38 cellular contexts compared by ENCODE assay signal in genomic region chr16:66431760-66432159, GRCh38. TPM values are rescaled to one million over a fixed set of nuclear protein-coding genes. Genes with fewer than 3 reads are reported as not detected.
"Had no signal": no experiment of that assay in that cellular context is flagged by ENCODE, and none has a peak within 500 bp of the region (broad histone marks: within the 10 kb centered on the region; RNA-seq: fewer than 3 reads in every experiment).

No MANE protein-coding gene starts in this region.

- DNase-seq: activated B cell treated with CpG ODN at 0.5 μM for 24 hours; activated CD4-positive, alpha-beta memory T cell treated with anti-CD3 and anti-CD28 coated beads for 36 hours; activated CD4-positive, alpha-beta T cell treated with anti-CD3 and anti-CD28 coated beads for 4 hours; activated CD4-positive, alpha-beta T cell treated with anti-CD3 and anti-CD28 coated beads, Interleukin-2, amount 10 ng/mL, durations not matched to agents 24 days and 14 days; activated CD4-positive, alpha-beta T cell treated with anti-CD3 and anti-CD28 coated beads, Interleukin-2, amount 50 U/mL, for 1 hour; activated CD4-positive, alpha-beta T cell treated with anti-CD3 and anti-CD28 coated beads, Interleukin-2, amount 50 U/mL, for 4 hours; activated CD4-positive, CD25-positive, alpha-beta regulatory T cell treated with anti-CD3 and anti-CD28 coated beads, Interleukin-2, amount 50 U/mL, for 72 hours; activated CD8-positive, alpha-beta memory T cell treated with anti-CD3 and anti-CD28 coated beads, Interleukin-2, amount 50 U/mL, for 4 hours; activated CD8-positive, alpha-beta T cell treated with anti-CD3 and anti-CD28 coated beads for 36 hours; activated effector memory CD4-positive, alpha-beta T cell treated with anti-CD3 and anti-CD28 coated beads, Interleukin-2, amount 50 U/mL, for 16 hours; activated gamma-delta T cell treated with Interleukin-2 at 50 U/mL for 16 hours; activated naive CD4-positive, alpha-beta T cell; activated naive CD4-positive, alpha-beta T cell treated with anti-CD3 and anti-CD28 coated beads for 36 hours; activated naive CD4-positive, alpha-beta T cell treated with anti-CD3 and anti-CD28 coated beads, Interleukin-2, amount 50 U/mL, for 16 hours; activated naive CD8-positive, alpha-beta T cell treated with anti-CD3 and anti-CD28 coated beads for 36 hours; activated T-cell treated with anti-CD3 and anti-CD28 coated beads for 4 hours; activated T-cell treated with anti-CD3 and anti-CD28 coated beads, Interleukin-2, amount 50 U/mL, for 1 hour; activated T-cell treated with anti-CD3 and anti-CD28 coated beads, Interleukin-2, amount 50 U/mL, for 4 hours; activated T-cell treated with anti-CD3 and anti-CD28 coated beads, Interleukin-2, amount 50 U/mL, for 72 hours; amniotic stem cell; aorta; body of pancreas; brain microvascular endothelial cell; central memory CD4-positive, alpha-beta T cell; T-helper 1 cell; T-helper 2 cell; T-helper 9 cell had no signal

- H3K36me3 Mint-ChIP-seq: activated CD4-positive, alpha-beta memory T cell treated with anti-CD3 and anti-CD28 coated beads for 36 hours; activated naive CD4-positive, alpha-beta T cell treated with anti-CD3 and anti-CD28 coated beads, Interleukin-2, amount 50 U/mL, for 72 hours; activated naive CD8-positive, alpha-beta T cell treated with anti-CD3 and anti-CD28 coated beads for 36 hours had no signal

- ATAC-seq: activated CD8-positive, alpha-beta T cell treated with anti-CD3 and anti-CD28 coated beads for 36 hours; activated naive CD4-positive, alpha-beta T cell treated with anti-CD3 and anti-CD28 coated beads, Interleukin-2, amount 50 U/mL, for 72 hours; activated T-cell treated with anti-CD3 and anti-CD28 coated beads, Interleukin-2, amount 50 U/mL, for 4 hours; activated T-cell treated with anti-CD3 and anti-CD28 coated beads, Interleukin-2, amount 50 U/mL, for 72 hours; activated T-helper 17 cell treated with anti-CD3 and anti-CD28 coated beads, Interleukin-2, amount 50 U/mL, for 72 hours; body of pancreas had no signal

- H3K4me1 Mint-ChIP-seq: activated CD4-positive, alpha-beta T cell treated with anti-CD3 and anti-CD28 coated beads, Interleukin-2, amount 10 ng/mL, durations not matched to agents 24 days and 14 days; activated naive CD8-positive, alpha-beta T cell treated with anti-CD3 and anti-CD28 coated beads for 36 hours; activated T-helper 17 cell treated with anti-CD3 and anti-CD28 coated beads, Interleukin-2, amount 50 U/mL, for 72 hours had no signal

- H3K27ac Mint-ChIP-seq: activated B cell treated with CpG ODN at 0.5 μM for 24 hours; activated CD4-positive, alpha-beta memory T cell treated with anti-CD3 and anti-CD28 coated beads for 36 hours; activated CD4-positive, alpha-beta T cell treated with anti-CD3 and anti-CD28 coated beads, Interleukin-2, amount 10 ng/mL, durations not matched to agents 24 days and 14 days; activated CD8-positive, alpha-beta T cell treated with anti-CD3 and anti-CD28 coated beads for 36 hours; activated naive CD4-positive, alpha-beta T cell treated with anti-CD3 and anti-CD28 coated beads for 36 hours; activated naive CD4-positive, alpha-beta T cell treated with anti-CD3 and anti-CD28 coated beads, Interleukin-2, amount 50 U/mL, for 72 hours; activated naive CD8-positive, alpha-beta T cell treated with anti-CD3 and anti-CD28 coated beads for 36 hours; activated T-cell treated with anti-CD3 and anti-CD28 coated beads, Interleukin-2, amount 50 U/mL, for 72 hours; activated T-helper 1 cell treated with anti-CD3 and anti-CD28 coated beads, Interleukin-12 subunit alpha, Interleukin-12 subunit beta, Interleukin-2, Interleukin-4 antibody, amounts not matched to agents 30 ng/mL and 10 ng/mL and 1 ng/mL, durations not matched to agents 14 hours and 24 hours and 36 hours; activated T-helper 17 cell treated with anti-CD3 and anti-CD28 coated beads, Interleukin-2, amount 50 U/mL, for 72 hours; T-helper 1 cell treated with Interleukin-12 subunit alpha and Interleukin-12 subunit beta and Interleukin-4 antibody, amounts not matched to agents 30 μg/mL and 1 μg/mL, for 36 hours; T-helper 2 cell treated with Interferon-gamma antibody and Interleukin-4, amounts not matched to agents 5 μg/mL and 100 μg/mL, for 36 hours had no signal

- FAIRE-seq: astrocyte, TTC549 had no signal

- H3K4me3 Mint-ChIP-seq: activated B cell treated with CpG ODN at 0.5 μM for 24 hours; activated CD4-positive, alpha-beta memory T cell treated with anti-CD3 and anti-CD28 coated beads for 36 hours; activated CD4-positive, alpha-beta T cell treated with anti-CD3 and anti-CD28 coated beads, Interleukin-2, amount 10 ng/mL, durations not matched to agents 24 days and 14 days; activated CD8-positive, alpha-beta T cell treated with anti-CD3 and anti-CD28 coated beads for 36 hours; activated naive CD4-positive, alpha-beta T cell treated with anti-CD3 and anti-CD28 coated beads for 36 hours; activated naive CD8-positive, alpha-beta T cell treated with anti-CD3 and anti-CD28 coated beads for 36 hours; activated T-cell treated with anti-CD3 and anti-CD28 coated beads, Interleukin-2, amount 50 U/mL, for 4 hours; activated T-cell treated with anti-CD3 and anti-CD28 coated beads, Interleukin-2, amount 50 U/mL, for 72 hours; activated T-helper 1 cell treated with anti-CD3 and anti-CD28 coated beads, Interleukin-12 subunit alpha, Interleukin-12 subunit beta, Interleukin-2, Interleukin-4 antibody, amounts not matched to agents 30 ng/mL and 10 ng/mL and 1 ng/mL, durations not matched to agents 14 hours and 24 hours and 36 hours; activated T-helper 17 cell treated with anti-CD3 and anti-CD28 coated beads, Interleukin-2, amount 50 U/mL, for 72 hours; T-helper 1 cell treated with Interleukin-12 subunit alpha and Interleukin-12 subunit beta and Interleukin-4 antibody, amounts not matched to agents 30 μg/mL and 1 μg/mL, for 36 hours; T-helper 2 cell treated with Interferon-gamma antibody and Interleukin-4, amounts not matched to agents 5 μg/mL and 100 μg/mL, for 36 hours had no signal

- H3K27me3 ChIP-seq: breast epithelium had no signal

- H3K27ac ChIP-seq: adrenal gland, body of pancreas, brain microvascular endothelial cell, breast epithelium, VCaP had no signal

- H3K4me3 ChIP-seq: adrenal gland, body of pancreas, breast epithelium had no signal

- H3K4me1 ChIP-seq: breast epithelium had no signal

- H3K9me3 Mint-ChIP-seq: activated B cell treated with CpG ODN at 0.5 μM for 24 hours; activated CD4-positive, alpha-beta memory T cell treated with anti-CD3 and anti-CD28 coated beads for 36 hours; activated CD4-positive, alpha-beta T cell treated with anti-CD3 and anti-CD28 coated beads, Interleukin-2, amount 10 ng/mL, durations not matched to agents 24 days and 14 days; activated CD8-positive, alpha-beta T cell treated with anti-CD3 and anti-CD28 coated beads for 36 hours; activated naive CD4-positive, alpha-beta T cell treated with anti-CD3 and anti-CD28 coated beads for 36 hours; activated naive CD4-positive, alpha-beta T cell treated with anti-CD3 and anti-CD28 coated beads, Interleukin-2, amount 50 U/mL, for 72 hours; activated naive CD8-positive, alpha-beta T cell treated with anti-CD3 and anti-CD28 coated beads for 36 hours; activated T-cell treated with anti-CD3 and anti-CD28 coated beads, Interleukin-2, amount 50 U/mL, for 4 hours; activated T-cell treated with anti-CD3 and anti-CD28 coated beads, Interleukin-2, amount 50 U/mL, for 72 hours; activated T-helper 1 cell treated with anti-CD3 and anti-CD28 coated beads, Interleukin-12 subunit alpha, Interleukin-12 subunit beta, Interleukin-2, Interleukin-4 antibody, amounts not matched to agents 30 ng/mL and 10 ng/mL and 1 ng/mL, durations not matched to agents 14 hours and 24 hours and 36 hours; activated T-helper 17 cell treated with anti-CD3 and anti-CD28 coated beads, Interleukin-2, amount 50 U/mL, for 72 hours; T-helper 1 cell treated with Interleukin-12 subunit alpha and Interleukin-12 subunit beta and Interleukin-4 antibody, amounts not matched to agents 30 μg/mL and 1 μg/mL, for 36 hours; T-helper 2 cell treated with Interferon-gamma antibody and Interleukin-4, amounts not matched to agents 5 μg/mL and 100 μg/mL, for 36 hours had no signal

- H3K9me3 ChIP-seq: adrenal gland, body of pancreas, breast epithelium had no signal

- H3K36me3 ChIP-seq: adrenal gland, brain microvascular endothelial cell, breast epithelium had no signal

RNA-seq across cellular contexts. Expression of gene BEAN1, which starts 4.7 kb away (rescaled TPM):
- total RNA-seq: activated B cell treated with CpG ODN at 0.5 μM for 24 hours; activated CD4-positive, alpha-beta memory T cell treated with anti-CD3 and anti-CD28 coated beads for 36 hours; activated CD4-positive, alpha-beta T cell treated with anti-CD3 and anti-CD28 coated beads, Interleukin-2, amount 10 ng/mL, durations not matched to agents 24 days and 14 days; activated CD8-positive, alpha-beta memory T cell treated with anti-CD3 and anti-CD28 coated beads for 36 hours; activated CD8-positive, alpha-beta T cell treated with anti-CD3 and anti-CD28 coated beads for 36 hours; activated naive CD4-positive, alpha-beta T cell treated with anti-CD3 and anti-CD28 coated beads for 36 hours; activated naive CD4-positive, alpha-beta T cell treated with anti-CD3 and anti-CD28 coated beads, Interleukin-2, amount 50 U/mL, for 72 hours; activated naive CD8-positive, alpha-beta T cell treated with anti-CD3 and anti-CD28 coated beads for 36 hours; activated T-cell treated with anti-CD3 and anti-CD28 coated beads, Interleukin-2, amount 50 U/mL, for 4 hours; activated T-cell treated with anti-CD3 and anti-CD28 coated beads, Interleukin-2, amount 50 U/mL, for 72 hours; activated T-helper 1 cell treated with anti-CD3 and anti-CD28 coated beads, Interleukin-12 subunit alpha, Interleukin-12 subunit beta, Interleukin-2, Interleukin-4 antibody, amounts not matched to agents 30 ng/mL and 10 ng/mL and 1 ng/mL, durations not matched to agents 14 hours and 24 hours and 36 hours; activated T-helper 17 cell treated with anti-CD3 and anti-CD28 coated beads, Interleukin-2, amount 50 U/mL, for 72 hours; body of pancreas had no signal
